ENCODE assay signal across 31 cellular contexts in genomic region chr5:169946743-169947142, GRCh38. TPM values are rescaled to one million over a fixed set of nuclear protein-coding genes. Genes with fewer than 3 reads are reported as not detected.
DNase-seq lines count a peak whose midpoint lies in the region; ATAC-seq and TF ChIP-seq lines count a peak whose summit lies in the region.
"Had no signal": no experiment of that assay in that cellular context is flagged by ENCODE, and none has a peak within 500 bp of the region (broad histone marks: within the 10 kb centered on the region; RNA-seq: fewer than 3 reads in every experiment).

No MANE protein-coding gene starts in this region.

- H3K4me1 ChIP-seq in IMR-90 (ENCODE audit: control insufficient read depth, insufficient read depth, low read length) (peaks cover 14% of the 10 kb centered on the region), spleen (peaks cover 0 to 35% (median 13%) of the 10 kb centered on the region in 6 donors)

- H2BK5ac ChIP-seq in IMR-90 (ENCODE audit: low read depth, low read length, poor library complexity, severe bottlenecking): peak overlapping the region; percentile 85

- dilution Hi-C loops in IMR-90 (cut with HindIII; ENCODE audit: low sequenced_read_pairs, unreplicated experiment): no loop called here

- H3K4me3 ChIP-seq in AG04450 (ENCODE audit: low read depth, low read length) (no peak overlapping the region), IMR-90 (ENCODE audit: insufficient read depth, low read depth, low read length) (no peak overlapping the region), dorsolateral prefrontal cortex (no peak overlapping the region), spleen (no peak overlapping the region)
- H3K4me3 ChIP-seq: esophagus squamous epithelium, ovary had no signal

- H3K9ac ChIP-seq in IMR-90 (ENCODE audit: low read depth, low read length): no peak overlapping the region

- peak overlapping the region; percentile 92 for H3K4ac ChIP-seq in IMR-90 (ENCODE audit: low read depth, low read length)

- TF ChIP-seq RAD21 in IMR-90 (IDR thresholded peaks at IDR 0.05; ENCODE audit: low read length): no peak

- peak overlapping the region; percentile 91 for H3K14ac ChIP-seq in IMR-90 (replicated peaks; ENCODE audit: low read depth, low read length)

- peak overlapping the region; percentile 82; the same call in 1 of the 2 replicates for H3K18ac ChIP-seq in IMR-90 (ENCODE audit: low read depth, low read length)

- peak overlapping the region; percentile 94 for H2BK120ac ChIP-seq in IMR-90 (ENCODE audit: low read depth, low read length)

- H4K20me1 ChIP-seq in IMR-90 (ENCODE audit: insufficient read depth, low read length): no peaks in the 10 kb centered on the region

- peaks cover 21% of the 10 kb centered on the region for H3K9me1 ChIP-seq in IMR-90 (ENCODE audit: insufficient read depth, low read length)

- H3K27ac ChIP-seq in AG04450 (ENCODE audit: low read depth, low read length) (peak overlapping the region; percentile 96), IMR-90 (ENCODE audit: insufficient read depth, low read length) (peak overlapping the region; percentile 26; the same call in 1 of the 2 replicates), dorsolateral prefrontal cortex (peak overlapping the region in 46 of 59 donors; percentile 2 to 86 (median 74)), spleen (peak overlapping the region in 2 of 8 donors; percentile 31 to 62)

- WGBS in IMR-90 (ENCODE audit: extremely low coverage in 2 of 2, insufficient read length in 1 of 2), 2 experiments: 66% methylated on average over 3 of the region's 5 CpGs; no CpG with 5 or more reads in 1 of the 2 experiments
- 85 to 95% (median 93%) methylated on average over 5 of the region's 5 CpGs for WGBS in spleen, 5 donors

- H2BK20ac ChIP-seq in IMR-90 (ENCODE audit: low read depth, low read length): peak overlapping the region; percentile 76

- no TSS peak for BruUV-seq in IMR-90 (replicated peaks; lab: Mats Ljungman, UMichigan)

- H4K8ac ChIP-seq in IMR-90 (ENCODE audit: low read depth in 2 of 2, low read length in 2 of 2): peak overlapping the region; percentile 40 to 87

- in situ Hi-C loops in IMR-90 (cut with MboI; ENCODE audit: low sequenced_read_pairs): no loop called here

- CTCF ChIA-PET in AG04450 (lab: Charles Lee): interaction anchor here (1.6 to 3.9 kb wide), 2 partner anchors 12 to 34 kb away, joined by 5 to 33 read pairs; partner anchors contain the start of gene INSYN2B
- CTCF ChIA-PET in IMR-90 (lab: Yijun Ruan, JAX): interaction anchor here (2.2 kb wide), 1 partner anchor 34 kb away, joined by 11 read pairs; the partner anchor contains the start of gene INSYN2B

- H2BK15ac ChIP-seq in IMR-90 (ENCODE audit: low read depth, low read length): peak overlapping the region; percentile 26; the same call in 2 of the 3 replicates

- peak overlapping the region; percentile 85 for H4K91ac ChIP-seq in IMR-90 (ENCODE audit: insufficient read depth, low read depth, low read length)

- H3K23ac ChIP-seq in IMR-90 (ENCODE audit: low read depth, low read length): 0 out of 2 replicates have a peak overlapping the region, but pooled peaks have one; percentile 48

- H3K9me3 ChIP-seq in AG04450 (ENCODE audit: control insufficient read depth, insufficient read depth, low read length) (no peaks in the 10 kb centered on the region), IMR-90 (ENCODE audit: control insufficient read depth, insufficient read depth, low read length) (no peaks in the 10 kb centered on the region), spleen (no peaks in the 10 kb centered on the region)
- H3K9me3 ChIP-seq: esophagus squamous epithelium, ovary had no signal

- H2AFZ ChIP-seq in IMR-90 (replicated peaks; ENCODE audit: low read length, poor library complexity): peak overlapping the region; percentile 14

- TF ChIP-seq CTCF in AG04450 (IDR thresholded peaks at IDR 0.05; ENCODE audit: low read depth, low read length) (no peak), IMR-90 (conservative IDR thresholded peaks at IDR 0.05; ENCODE audit: low read depth, low read length) (no peak), dorsolateral prefrontal cortex (IDR thresholded peaks at IDR 0.05 in 54 of 56, conservative IDR thresholded peaks at IDR 0.05 in 2 of 56; ENCODE audit: low read depth in 1 of 56, partially characterized antibody in 56 of 56) (no peak), GM20000 (IDR thresholded peaks at IDR 0.05; ENCODE audit: extremely low read depth, missing control alignments) (no peak), spleen (IDR thresholded peaks at IDR 0.05 in 8 of 11, conservative IDR thresholded peaks at IDR 0.05 in 3 of 11) (no peak)

- no peak overlapping the region for H3K4me2 ChIP-seq in IMR-90 (ENCODE audit: low read depth, low read length)

- peak overlapping the region; percentile 72; the same call in 1 of the 2 replicates for H2AK5ac ChIP-seq in IMR-90 (ENCODE audit: low read depth, low read length)

- H3K36me3 ChIP-seq in IMR-90 (ENCODE audit: control insufficient read depth, insufficient read depth, low read length) (no peaks in the 10 kb centered on the region), spleen (peaks cover 0 to 49% (median 0%) of the 10 kb centered on the region in 6 donors)
- H3K36me3 ChIP-seq: esophagus squamous epithelium, ovary had no signal

- H3K79me1 ChIP-seq in IMR-90 (ENCODE audit: low read depth in 1 of 2, low read length in 2 of 2): peaks cover 20 to 61% of the 10 kb centered on the region in 2 experiments; a peak in 3 of 4 replicates

- POLR2A ChIA-PET in AG04450 (lab: Yijun Ruan, JAX) (interaction anchor here (0.6 to 1.9 kb wide), 2 partner anchors 25 to 51 kb away, joined by 5 to 17 read pairs; no protein-coding TSS in a partner anchor), IMR-90 (lab: Charles Lee; ENCODE audit: unreplicated experiment) (interaction anchor here (0.9 kb wide), 1 partner anchor 24 kb away, joined by 4 read pairs; no protein-coding TSS in a partner anchor)

- peak overlapping the region; percentile 60; the same call in 1 of the 2 replicates for H3K56ac ChIP-seq in IMR-90 (ENCODE audit: extremely low read depth, insufficient read depth, low read length)

- peak overlapping the region; percentile 26 for H2AK9ac ChIP-seq in IMR-90 (replicated peaks; ENCODE audit: low read depth, low read length, poor library complexity)

- ATAC-seq in IMR-90 (ENCODE audit: low read depth) (no peak), HG03469 (IDR thresholded peaks at IDR 0.05; ENCODE audit: unreplicated experiment) (no peak)
- ATAC-seq: activated CD8-positive, alpha-beta memory T cell treated with anti-CD3 and anti-CD28 coated beads, Interleukin-2, amount 10 ng/mL, durations not matched to agents 7 days and 5 days; activated T-cell treated with anti-CD3 and anti-CD28 coated beads, Interleukin-2, amount 50 U/mL, for 72 hours; Panc1 had no signal

- DNase-seq in AG04450 (ENCODE audit: low read depth, low spot score): peak; percentile 21
- DNase-seq in IMR-90: peak; percentile 43
- peak in 1 of 10 donors; percentile 13 for DNase-seq in dorsolateral prefrontal cortex
- peak; percentile 15 for DNase-seq in occipital lobe (lab: John Stamatoyannopoulos, UW)
- no peak for DNase-seq in GM20000 (ENCODE audit: low spot score)
- no peak for DNase-seq in spleen
- DNase-seq: activated CD4-positive, alpha-beta T cell treated with anti-CD3 and anti-CD28 coated beads, Interleukin-2, amount 50 U/mL, for 1 hour; activated CD8-positive, alpha-beta memory T cell treated with anti-CD3 and anti-CD28 coated beads, Interleukin-2, amount 10 ng/mL, durations not matched to agents 7 days and 5 days; activated naive CD4-positive, alpha-beta T cell treated with anti-CD3 and anti-CD28 coated beads for 36 hours; activated T-cell treated with anti-CD3 and anti-CD28 coated beads, Interleukin-2, amount 50 U/mL, for 72 hours; aorta; EL; esophagus squamous epithelium; NCI-H1048; NCI-H1694 treated with DMSO at 0.1 percent for 48 hours; NCI-H2171 treated with DMSO at 0.1 percent for 48 hours; NCI-H510A treated with DMSO at 0.1 percent for 48 hours; NK-92 treated with Interleukin-12 subunit alpha and Interleukin-12 subunit beta, amount 100 ng/mL, for 24 hours; ovary; retina; SHP77 treated with DMSO at 0.1 percent for 48 hours; small intestine; stimulated activated CD4-positive, alpha-beta T cell treated with anti-CD3 and anti-CD28 coated beads, Interleukin-1b, Interleukin-23, amount 100 ng/mL, for 48 hours; SW 1271; T1000; trophoblast cell had no signal

- H4K5ac ChIP-seq in IMR-90 (ENCODE audit: low read depth, low read length): peak overlapping the region; percentile 81

- H3K27me3 ChIP-seq in AG04450 (ENCODE audit: control insufficient read depth, insufficient read depth, low read length) (no peaks in the 10 kb centered on the region), IMR-90 (ENCODE audit: control insufficient read depth, insufficient read depth, low read length) (no peaks in the 10 kb centered on the region), dorsolateral prefrontal cortex (no peaks in the 10 kb centered on the region), spleen (replicated peaks in 1 of 7) (no peaks in the 10 kb centered on the region)
- H3K27me3 ChIP-seq: esophagus squamous epithelium, ovary had no signal

- TF ChIP-seq POLR2A in IMR-90 (IDR thresholded peaks at IDR 0.05; ENCODE audit: low read depth, low read length) (no peak), spleen (IDR thresholded peaks at IDR 0.05) (no peak)

- intact Hi-C loops in IMR-90 (cut with micrococcal nuclease): loop anchor here (10.0 kb wide), 1 partner anchor 142 kb away; no protein-coding TSS in a partner anchor
- intact Hi-C loops in dorsolateral prefrontal cortex (cut with DNase I): no loop called here
- intact Hi-C loops in spleen (cut with DNase I; ENCODE audit: low total_unique reads): no loop called here

TF ChIP-seq in IMR-90, 13 proteins besides CTCF, POLR2A, EP300 and RAD21:
- TF ChIP-seq MAFK (IDR thresholded peaks at IDR 0.05; ENCODE audit: low read depth, low read length) (no peak), NFE2L2 (IDR thresholded peaks at IDR 0.05; ENCODE audit: low read depth, low read length) (no peak)

RNA-seq across cellular contexts. Expression of gene INSYN2B, which starts 33.6 kb away (rescaled TPM):
- polyA plus RNA-seq in AG04450 (2011; rRNA removed) (6.1 and 6.8 TPM in 2 replicates), IMR-90 (2012; rRNA removed) (9.1 TPM in 2 replicates), spleen (1 to 10 TPM in 1 of 3 donors, under 1 TPM in 2; 0.09 to 1.1 (median 0.18) TPM)
- 7.7 and 9.2 TPM in 2 replicates for polyA minus RNA-seq in AG04450 (2011; rRNA and poly(A)+ RNA removed)
- total RNA-seq in IMR-90 (2012; rRNA removed) (33.5 and 43.6 TPM in 2 replicates), dorsolateral prefrontal cortex (10 to 100 TPM in 11 of 120 experiments, 1 to 10 TPM in 109; 3.2 to 17.3 (median 6.9) TPM), occipital lobe (1.4 TPM), spleen (1 to 10 TPM in 5 of 7 donors, under 1 TPM in 2; 0.34 to 5.5 (median 2.0) TPM)
- polyA plus RNA-seq in IMR-90 (2012; cell fraction: cytosol; rRNA removed): 2.8 TPM in 2 replicates
- polyA plus RNA-seq in IMR-90 (2012; cell fraction: nucleus; rRNA removed; ENCODE audit: low replicate concordance): 3.5 and 8.2 TPM in 2 replicates
- total RNA-seq: activated CD8-positive, alpha-beta memory T cell treated with anti-CD3 and anti-CD28 coated beads, Interleukin-2, amount 10 ng/mL, durations not matched to agents 7 days and 5 days; activated naive CD4-positive, alpha-beta T cell treated with anti-CD3 and anti-CD28 coated beads for 36 hours; activated T-cell treated with anti-CD3 and anti-CD28 coated beads, Interleukin-2, amount 50 U/mL, for 72 hours; H1; left lobe of liver; WTC11 had no signal
- polyA plus RNA-seq: aorta, H1 had no signal

Comparison
In these comparisons a context has a peak if more than half of its experiments do, and no peak if none do; other contexts are left out.
1. DNase-seq: peak in AG04450 (single experiment), IMR-90 (single experiment) and occipital lobe (single experiment); none in GM20000 (single experiment) and spleen (single experiment).